In genomic region chr5:140112685-140113179, GRCh38 we compare ENCODE assay signal across 8 cellular contexts. TPM values are rescaled to one million over a fixed set of nuclear protein-coding genes. Genes with fewer than 3 reads are reported as not detected.
DNase-seq lines count a peak whose midpoint lies in the region; ATAC-seq and TF ChIP-seq lines count a peak whose summit lies in the region.

No MANE protein-coding gene starts in this region.

- no peaks in the 10 kb centered on the region for H3K9me3 ChIP-seq in SK-N-SH
- H3K9me3 ChIP-seq in skeletal muscle satellite cell (replicated peaks; ENCODE audit: low read length) = no peaks in the 10 kb centered on the region

- peak overlapping the region; percentile 28 to 69; a peak in 3 of 4 replicates for H3K27ac ChIP-seq in SK-N-SH (ENCODE audit: low read depth in 2 of 2, low read length in 1 of 2)

- ATAC-seq in GM21619 (IDR thresholded peaks at IDR 0.05; ENCODE audit: unreplicated experiment) (no peak), GM19452 (IDR thresholded peaks at IDR 0.05; ENCODE audit: unreplicated experiment) (no peak)

- peaks cover 2 to 10% of the 10 kb centered on the region in 2 experiments for H3K36me3 ChIP-seq in SK-N-SH (replicated peaks in 1 of 2; ENCODE audit: control insufficient read depth in 1 of 2, insufficient read depth in 2 of 2, low read length in 1 of 2)
- H3K36me3 ChIP-seq in skeletal muscle satellite cell (ENCODE audit: insufficient read depth, low read length) = peaks cover 5% of the 10 kb centered on the region

- TF ChIP-seq CTCF in GM10248 (IDR thresholded peaks at IDR 0.05; ENCODE audit: control extremely low read depth, extremely low read depth, low read depth, missing control alignments) (no peak), SK-N-SH (IDR thresholded peaks at IDR 0.05) (no peak), fibroblast of the aortic adventitia (IDR thresholded peaks at IDR 0.05; ENCODE audit: insufficient read depth, low read length) (no peak)

- H3K9me2 ChIP-seq in SK-N-SH = no peaks in the 10 kb centered on the region

- H3K4me3 ChIP-seq in SK-N-SH (ENCODE audit: low read depth in 2 of 2, low read length in 1 of 2) = peak overlapping the region; percentile 73 to 75
- H3K4me3 ChIP-seq in fibroblast of the aortic adventitia (ENCODE audit: low read depth, low read length) = peak overlapping the region; percentile 82
- peak overlapping the region; percentile 88 for H3K4me3 ChIP-seq in skeletal muscle satellite cell (ENCODE audit: low read length)

- H3K4me2 ChIP-seq in SK-N-SH (peak overlapping the region; percentile 97), skeletal muscle satellite cell (ENCODE audit: low read length) (peak overlapping the region; percentile 94)

- H3K9ac ChIP-seq in SK-N-SH (peak overlapping the region; percentile 75; the same call in 1 of the 2 replicates), skeletal muscle satellite cell (ENCODE audit: low read depth, low read length) (peak overlapping the region; percentile 86)

- POLR2A ChIA-PET in GM10248 (lab: Yijun Ruan, JAX) (interaction anchor here (0.6 kb wide), 1 partner anchor 33 kb away, joined by 3 read pairs; no protein-coding TSS in a partner anchor), SK-N-SH (lab: Yijun Ruan, JAX) (interaction anchor here (2.1 kb wide), 1 partner anchor 33 kb away, joined by 6 read pairs; no protein-coding TSS in a partner anchor)

- DNase-seq in GM10248 (ENCODE audit: extremely low spot score) (peak; percentile 18), SK-N-SH (no peak), fibroblast of the aortic adventitia (ENCODE audit: low read depth) (peak; percentile 52), SIG-M5 (lab: John Stamatoyannopoulos, UW) (no peak), occipital lobe (lab: John Stamatoyannopoulos, UW) (no peak)

- 28% methylated on average over 10 of the region's 13 CpGs for WGBS in SK-N-SH (ENCODE audit: low lambda C conversion rate)

- H3K79me2 ChIP-seq in SK-N-SH (ENCODE audit: insufficient read depth) = peaks cover 89% of the 10 kb centered on the region

- no peak for TF ChIP-seq RAD21 in SK-N-SH (IDR thresholded peaks at IDR 0.05; ENCODE audit: low read length)

- H3K27me3 ChIP-seq in SK-N-SH (ENCODE audit: insufficient read depth) (no peaks in the 10 kb centered on the region), skeletal muscle satellite cell (ENCODE audit: control insufficient read depth, insufficient read depth, low read length) (no peaks in the 10 kb centered on the region)

- CTCF ChIA-PET in GM10248 (lab: Yijun Ruan, JAX) = interaction anchor here (0.5 to 1.9 kb wide), 14 partner anchors 9 to 238 kb away, joined by 3 to 12 read pairs (median 4); no protein-coding TSS in a partner anchor
- CTCF ChIA-PET in SK-N-SH (lab: Yijun Ruan, JAX) = interaction anchor here (0.6 to 12.8 kb wide), 13 partner anchors 21 to 234 kb away, joined by 3 to 166 read pairs (median 4); partner anchors contain the start of gene NRG2

- H3F3A ChIP-seq in SK-N-SH (replicated peaks; ENCODE audit: insufficient read depth) = peaks cover 36% of the 10 kb centered on the region

- peaks cover 26 to 39% of the 10 kb centered on the region in 2 experiments; a peak in 3 of 4 replicates for H3K4me1 ChIP-seq in SK-N-SH (ENCODE audit: control insufficient read depth in 1 of 2, insufficient read depth in 2 of 2, low read depth in 1 of 2, low read length in 1 of 2)
- H3K4me1 ChIP-seq in skeletal muscle satellite cell (ENCODE audit: control insufficient read depth, insufficient read depth, low read length) = peaks cover 39% of the 10 kb centered on the region

- TF ChIP-seq EP300 in SK-N-SH (IDR thresholded peaks at IDR 0.05; ENCODE audit: borderline replicate concordance in 1 of 2, low read depth in 1 of 2, low read length in 1 of 2) = no peak

- peaks cover 38% of the 10 kb centered on the region for H4K20me1 ChIP-seq in SK-N-SH (ENCODE audit: insufficient read depth)

- H2AFZ ChIP-seq in SK-N-SH (ENCODE audit: low read depth) = no peak overlapping the region

TF ChIP-seq in SK-N-SH, 30 proteins besides CTCF, POLR2A, EP300 and RAD21:
- TF ChIP-seq ELF1 (IDR thresholded peaks at IDR 0.05) (no peak), YY1 (IDR thresholded peaks at IDR 0.05; ENCODE audit: low read depth) (no peak), FOXM1 (IDR thresholded peaks at IDR 0.05; ENCODE audit: low read depth) (no peak), TCF12 (IDR thresholded peaks at IDR 0.05) (no peak), EZH2phosphoT487 (IDR thresholded peaks at IDR 0.05; ENCODE audit: borderline replicate concordance, low read depth) (no peak), USF2 (IDR thresholded peaks at IDR 0.05; ENCODE audit: borderline replicate concordance, low read depth, low read length) (no peak)
TF ChIP-seq in SK-N-SH: peak in this region for 0.

RNA-seq across cellular contexts. Expression of gene PURA, which starts 1.2 kb away (rescaled TPM):
- polyA plus RNA-seq in SK-N-SH (2012; rRNA removed) = 2.4 and 2.9 TPM in 2 replicates
- 2.0 and 2.2 TPM in 2 replicates for polyA plus RNA-seq in SK-N-SH (2012; cell fraction: cytosol; rRNA removed)
- polyA plus RNA-seq in SK-N-SH (2012; cell fraction: nucleus; rRNA removed) = 2.8 and 2.9 TPM in 2 replicates
- total RNA-seq in fibroblast of the aortic adventitia (ENCODE audit: low replicate concordance) = 30.4 and 33.8 TPM in 2 replicates
- 12.7 and 13.4 TPM in 2 replicates for total RNA-seq in skeletal muscle satellite cell (2012; rRNA removed)
- total RNA-seq in occipital lobe = 14.5 TPM

RNA-seq across cellular contexts. Expression of gene IGIP, which starts 13.0 kb away (rescaled TPM):
- 0.72 and 0.99 TPM in 2 replicates for polyA plus RNA-seq in SK-N-SH (2012; rRNA removed)
- polyA plus RNA-seq in SK-N-SH (2012; cell fraction: cytosol; rRNA removed) = 0.98 and 1.1 TPM in 2 replicates
- 1.8 and 3.3 TPM in 2 replicates for polyA plus RNA-seq in SK-N-SH (2012; cell fraction: nucleus; rRNA removed)
- total RNA-seq in fibroblast of the aortic adventitia (ENCODE audit: low replicate concordance) (7.8 and 13.7 TPM in 2 replicates), occipital lobe (11.9 TPM)
- 3.7 and 4.1 TPM in 2 replicates for total RNA-seq in skeletal muscle satellite cell (2012; rRNA removed)

Comparison
In these comparisons a context has a peak if more than half of its experiments do, and no peak if none do; other contexts are left out.
1. DNase-seq: peak in GM10248 (single experiment) and fibroblast of the aortic adventitia (single experiment); none in SK-N-SH (single experiment), SIG-M5 (single experiment) and occipital lobe (single experiment).
2. Peak in every context shown above with its lines, with median percentiles within 50 percentile points of each other: H3K4me3 ChIP-seq.